Comparison of ENCODE assay signal across 25 cellular contexts in the genomic region with DNA sequence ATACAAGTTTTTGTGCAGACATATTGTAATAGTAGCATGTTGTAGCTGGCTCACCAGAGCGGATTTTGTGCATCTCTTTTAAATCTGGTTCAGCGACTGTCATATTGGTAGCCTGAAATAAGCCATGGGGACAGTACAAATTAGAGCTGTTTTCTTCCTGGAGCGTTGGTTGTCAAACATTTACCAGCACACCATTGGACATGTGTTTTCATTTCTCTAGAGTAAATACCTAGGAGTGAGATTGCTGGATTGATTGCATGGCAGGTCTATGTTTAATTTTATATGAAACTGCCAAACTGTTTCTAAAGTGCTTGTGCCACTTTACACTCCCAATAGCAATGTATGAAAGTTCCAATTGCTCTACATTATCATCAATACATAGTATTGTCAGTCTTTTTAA.
"Had no signal": no experiment of that assay in that cellular context is flagged by ENCODE, and none has a peak within 500 bp of the region (broad histone marks: within the 10 kb centered on the region; RNA-seq: fewer than 3 reads in every experiment).

No MANE protein-coding gene starts in this region.

- ATAC-seq: activated CD8-positive, alpha-beta T cell treated with anti-CD3 and anti-CD28 coated beads, Interleukin-2, amount 10 ng/mL, durations not matched to agents 7 days and 5 days; heart right ventricle; left ventricle myocardium superior; pancreas; psoas muscle; stimulated activated naive B cell treated with anti-CD40 and anti-IgM and Interleukin-4, amounts not matched to agents 10 μg/mL and 1 μg/mL and 100 μg/mL, for 72 hours had no signal

- H3K27ac ChIP-seq: ascending aorta, brain microvascular endothelial cell, epithelial cell of prostate, esophagus squamous epithelium, heart right ventricle, psoas muscle, suprapubic skin, tibial artery had no signal

- DNase-seq: activated CD4-positive, alpha-beta T cell treated with anti-CD3 and anti-CD28 coated beads for 1 hour; activated CD8-positive, alpha-beta T cell treated with anti-CD3 and anti-CD28 coated beads, Interleukin-2, amount 10 ng/mL, durations not matched to agents 7 days and 5 days; activated gamma-delta T cell; activated naive CD4-positive, alpha-beta T cell treated with anti-CD3 and anti-CD28 coated beads, Interleukin-2, amount 10 ng/mL, durations not matched to agents 7 days and 5 days; activated naive CD8-positive, alpha-beta T cell treated with anti-CD3 and anti-CD28 coated beads, Interleukin-2, amount 10 ng/mL, durations not matched to agents 7 days and 5 days; activated T-cell treated with anti-CD3 and anti-CD28 coated beads for 4 hours; brain microvascular endothelial cell; endodermal cell; esophagus squamous epithelium; foreskin melanocyte; heart right ventricle; left ventricle myocardium superior; mammary epithelial cell; naive B cell; nucleus accumbens; pancreas; psoas muscle; stimulated activated CD4-positive, alpha-beta T cell treated with anti-CD3 and anti-CD28 coated beads, Interleukin-15, amount 100 ng/mL, for 24 hours; stimulated activated CD4-positive, alpha-beta T cell treated with anti-CD3 and anti-CD28 coated beads, Interleukin-2, amount 100 ng/mL, for 24 hours; stimulated activated naive B cell treated with anti-CD40 and anti-IgM and Interleukin-4, amounts not matched to agents 10 μg/mL and 1 μg/mL and 100 μg/mL, for 72 hours; tibial artery had no signal

- H3K4me3 Mint-ChIP-seq: activated CD8-positive, alpha-beta T cell treated with anti-CD3 and anti-CD28 coated beads, Interleukin-2, amount 10 ng/mL, durations not matched to agents 7 days and 5 days; activated naive CD4-positive, alpha-beta T cell treated with anti-CD3 and anti-CD28 coated beads, Interleukin-2, amount 10 ng/mL, durations not matched to agents 7 days and 5 days; activated naive CD8-positive, alpha-beta T cell treated with anti-CD3 and anti-CD28 coated beads, Interleukin-2, amount 10 ng/mL, durations not matched to agents 7 days and 5 days; endodermal cell; stimulated activated naive B cell treated with anti-CD40 and anti-IgM and Interleukin-4, amounts not matched to agents 10 μg/mL and 1 μg/mL and 100 μg/mL, for 72 hours had no signal

- H3K9me3 Mint-ChIP-seq: activated naive CD4-positive, alpha-beta T cell treated with anti-CD3 and anti-CD28 coated beads, Interleukin-2, amount 10 ng/mL, durations not matched to agents 7 days and 5 days; activated naive CD8-positive, alpha-beta T cell treated with anti-CD3 and anti-CD28 coated beads, Interleukin-2, amount 10 ng/mL, durations not matched to agents 7 days and 5 days; stimulated activated naive B cell treated with anti-CD40 and anti-IgM and Interleukin-4, amounts not matched to agents 10 μg/mL and 1 μg/mL and 100 μg/mL, for 72 hours had no signal

- H3K9me3 ChIP-seq: ascending aorta, esophagus squamous epithelium, heart right ventricle, pancreas, psoas muscle, suprapubic skin, tibial artery had no signal

- H3K4me3 ChIP-seq: ascending aorta, esophagus squamous epithelium, heart right ventricle, pancreas, psoas muscle, smooth muscle cell, suprapubic skin, tibial artery had no signal

- H3K27me3 Mint-ChIP-seq: activated naive CD4-positive, alpha-beta T cell treated with anti-CD3 and anti-CD28 coated beads, Interleukin-2, amount 10 ng/mL, durations not matched to agents 7 days and 5 days; activated naive CD8-positive, alpha-beta T cell treated with anti-CD3 and anti-CD28 coated beads, Interleukin-2, amount 10 ng/mL, durations not matched to agents 7 days and 5 days; naive B cell; stimulated activated naive B cell treated with anti-CD40 and anti-IgM and Interleukin-4, amounts not matched to agents 10 μg/mL and 1 μg/mL and 100 μg/mL, for 72 hours had no signal

- H3K36me3 ChIP-seq: pancreas had no signal

- H3K36me3 Mint-ChIP-seq: naive B cell had no signal

- H3K27me3 ChIP-seq: ascending aorta, brain microvascular endothelial cell, esophagus squamous epithelium, heart right ventricle, suprapubic skin, tibial artery had no signal

- H3K27ac Mint-ChIP-seq: activated CD8-positive, alpha-beta T cell treated with anti-CD3 and anti-CD28 coated beads, Interleukin-2, amount 10 ng/mL, durations not matched to agents 7 days and 5 days; activated naive CD4-positive, alpha-beta T cell treated with anti-CD3 and anti-CD28 coated beads, Interleukin-2, amount 10 ng/mL, durations not matched to agents 7 days and 5 days; activated naive CD8-positive, alpha-beta T cell treated with anti-CD3 and anti-CD28 coated beads, Interleukin-2, amount 10 ng/mL, durations not matched to agents 7 days and 5 days; endodermal cell; naive B cell; stimulated activated naive B cell treated with anti-CD40 and anti-IgM and Interleukin-4, amounts not matched to agents 10 μg/mL and 1 μg/mL and 100 μg/mL, for 72 hours had no signal

- H3K4me1 ChIP-seq: psoas muscle had no signal
